2 cellular contexts compared by ENCODE assay signal in genomic region chr1:39601667-39602255, GRCh38. TPM values are rescaled to one million over a fixed set of nuclear protein-coding genes. Genes with fewer than 3 reads are reported as not detected.
"Had no signal": no experiment of that assay in that cellular context is flagged by ENCODE, and none has a peak within 500 bp of the region (broad histone marks: within the 10 kb centered on the region; RNA-seq: fewer than 3 reads in every experiment).

No MANE protein-coding gene starts in this region.

RNA-seq across cellular contexts. Expression of gene HEYL, which starts 37.7 kb away (rescaled TPM):
- total RNA-seq: natural killer cell had no signal
- polyA plus RNA-seq: neural cell had no signal
